Comparison of ENCODE assay signal across 11 cellular contexts in the genomic region with DNA sequence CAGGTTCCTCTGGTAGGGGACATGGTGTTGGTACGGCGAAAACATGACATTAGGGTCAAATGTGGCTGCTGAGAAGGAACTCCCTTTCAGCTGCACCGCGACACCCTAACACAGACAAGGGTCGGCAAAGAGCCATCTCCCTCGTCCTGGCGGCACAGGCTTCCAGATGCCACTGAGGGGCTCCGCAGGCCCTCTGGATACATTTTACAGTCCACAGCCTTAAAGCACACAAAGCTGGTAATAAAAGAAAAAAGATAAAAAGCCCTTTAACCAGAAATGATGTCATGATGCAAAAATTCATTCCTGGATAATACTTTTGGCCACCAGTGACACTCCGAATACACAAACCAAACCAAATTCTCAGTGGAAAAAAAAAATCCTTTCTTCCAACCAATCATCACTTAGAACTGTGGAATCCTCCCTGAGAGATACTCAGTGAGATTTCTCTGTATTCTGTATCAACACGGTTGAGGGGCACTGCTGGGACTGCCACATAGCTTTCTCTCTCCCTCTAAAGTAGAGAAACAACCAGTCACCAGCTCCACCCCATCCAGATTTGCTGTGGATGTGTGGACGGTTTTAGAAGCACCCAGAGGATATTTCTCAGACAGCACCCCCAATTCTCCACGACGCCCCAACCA.
DNase-seq lines count a peak whose midpoint lies in the region; ATAC-seq, FAIRE-seq and TF ChIP-seq lines count a peak whose summit lies in the region.
"Had no signal": no experiment of that assay in that cellular context is flagged by ENCODE, and none has a peak within 500 bp of the region (broad histone marks: within the 10 kb centered on the region; RNA-seq: fewer than 3 reads in every experiment).

No MANE protein-coding gene starts in this region.

- WGBS in mesodermal cell (ENCODE audit: insufficient coverage in 2 of 2), 2 experiments = 95 to 96% methylated on average over 4 to 9 of the region's 13 CpGs
- WGBS in transverse colon (ENCODE audit: low coverage in 1 of 2), 2 donors = 60 to 71% methylated on average over 12 to 13 of the region's 13 CpGs

- no peak for ATAC-seq in activated T-cell treated with anti-CD3 and anti-CD28 coated beads, Interleukin-2, amount 50 U/mL, for 72 hours (replicated peaks in 1 of 2)
- ATAC-seq in HG03565 (IDR thresholded peaks at IDR 0.05; ENCODE audit: unreplicated experiment) = no peak
- no peak for ATAC-seq in stimulated activated naive CD8-positive, alpha-beta T cell treated with anti-CD3 and anti-CD28 coated beads, Interleukin-15, Interleukin-2, amounts not matched to agents 100 U/mL and 50 U/mL, for 24 hours

- TF ChIP-seq POLR2A in transverse colon (IDR thresholded peaks at IDR 0.05) = peak; percentile 23

- TF ChIP-seq CTCF in chondrocyte (IDR thresholded peaks at IDR 0.05) (no peak), transverse colon (IDR thresholded peaks at IDR 0.05) (no peak), D721Med (IDR thresholded peaks at IDR 0.05; ENCODE audit: insufficient read depth, missing control alignments) (no peak)

- no peak overlapping the region for H3K4me3 ChIP-seq in mesodermal cell (ENCODE audit: extremely low read depth, insufficient read depth, low read length, poor library complexity, severe bottlenecking)
- H3K4me3 ChIP-seq in transverse colon = no peak overlapping the region

- intact Hi-C loops in transverse colon (cut with DNase I; ENCODE audit: low total_unique reads) = loop anchor here (10.0 kb wide), 1 partner anchor 169 kb away; no protein-coding TSS in a partner anchor

- no peaks in the 10 kb centered on the region for H3K9me3 ChIP-seq in mesodermal cell (ENCODE audit: control insufficient read depth, low read length)
- H3K9me3 ChIP-seq in transverse colon = no peaks in the 10 kb centered on the region

- no peaks in the 10 kb centered on the region for H3K9me3 Mint-ChIP-seq in activated T-cell treated with anti-CD3 and anti-CD28 coated beads, Interleukin-2, amount 50 U/mL, for 72 hours
- H3K9me3 Mint-ChIP-seq in chondrocyte (ENCODE audit: low read depth) = no peaks in the 10 kb centered on the region

- DNase-seq in activated T-cell treated with anti-CD3 and anti-CD28 coated beads, Interleukin-2, amount 50 U/mL, for 72 hours = no peak
- DNase-seq in activated T-cell treated with anti-CD3 and anti-CD28 coated beads, Interleukin-2, amount 50 U/mL, for 48 hours = no peak
- DNase-seq in chondrocyte (ENCODE audit: low spot score) (no peak), transverse colon (no peak), D721Med (ENCODE audit: insufficient read length, low spot score) (no peak)
- DNase-seq in stimulated activated naive CD8-positive, alpha-beta T cell treated with anti-CD3 and anti-CD28 coated beads, Interleukin-15, Interleukin-2, amounts not matched to agents 100 U/mL and 50 U/mL, for 24 hours = no peak
- DNase-seq: retina, T-helper 1 cell had no signal

- H3K27me3 ChIP-seq in transverse colon = no peaks in the 10 kb centered on the region

- no peaks in the 10 kb centered on the region for H3K36me3 ChIP-seq in mesodermal cell (ENCODE audit: control insufficient read depth, insufficient read depth, low read length)
- no peaks in the 10 kb centered on the region for H3K36me3 ChIP-seq in transverse colon

- peaks cover 59% of the 10 kb centered on the region for H3K4me1 ChIP-seq in mesodermal cell (ENCODE audit: control insufficient read depth, insufficient read depth, low read length, poor library complexity, severe bottlenecking)
- H3K4me1 ChIP-seq in transverse colon = peaks cover 36 to 79% (median 66%) of the 10 kb centered on the region in 4 donors

- H3K27ac ChIP-seq in mesodermal cell (ENCODE audit: low read depth, low read length, severe bottlenecking) (peak overlapping the region; percentile 59), transverse colon (peak overlapping the region; percentile 78 to 88 (median 86))
- H3K27ac ChIP-seq: C4-2B had no signal

- FAIRE-seq in D721Med (lab: Jason Lieb, UNC) = no peak

- no peaks in the 10 kb centered on the region for H3K27me3 Mint-ChIP-seq in activated T-cell treated with anti-CD3 and anti-CD28 coated beads, Interleukin-2, amount 50 U/mL, for 72 hours (ENCODE audit: low read depth)
- no peaks in the 10 kb centered on the region for H3K27me3 Mint-ChIP-seq in chondrocyte (ENCODE audit: low read depth)

- no peak for TF ChIP-seq EP300 in transverse colon (IDR thresholded peaks at IDR 0.05; ENCODE audit: low read depth)

- H3K4me1 Mint-ChIP-seq in activated T-cell treated with anti-CD3 and anti-CD28 coated beads, Interleukin-2, amount 50 U/mL, for 72 hours (ENCODE audit: low read depth) = peaks cover 85% of the 10 kb centered on the region
- peaks cover 68% of the 10 kb centered on the region for H3K4me1 Mint-ChIP-seq in chondrocyte (ENCODE audit: low read depth)

- H3K4me3 Mint-ChIP-seq in activated T-cell treated with anti-CD3 and anti-CD28 coated beads, Interleukin-2, amount 50 U/mL, for 72 hours = peak overlapping the region in 1 of 2 donors; percentile 2
- H3K4me3 Mint-ChIP-seq in chondrocyte (ENCODE audit: unreplicated experiment) = no peak overlapping the region

- in situ Hi-C loops in transverse colon (cut with MboI; ENCODE audit: low pct_ligation_motif_present in 1 of 4, low pct_unique_long_range_greater_than_20kb in 1 of 4, low sequenced_read_pairs in 3 of 4) = no loop called here

- no peaks in the 10 kb centered on the region for H3K36me3 Mint-ChIP-seq in activated T-cell treated with anti-CD3 and anti-CD28 coated beads, Interleukin-2, amount 50 U/mL, for 72 hours (ENCODE audit: insufficient read depth in 2 of 2)
- no peaks in the 10 kb centered on the region for H3K36me3 Mint-ChIP-seq in chondrocyte (ENCODE audit: low read depth)

- peak overlapping the region; percentile 1 for H3K27ac Mint-ChIP-seq in activated T-cell treated with anti-CD3 and anti-CD28 coated beads, Interleukin-2, amount 50 U/mL, for 72 hours
- H3K27ac Mint-ChIP-seq in chondrocyte (ENCODE audit: unreplicated experiment) = peak overlapping the region; percentile 82
